ENCODE assay signal across 8 cellular contexts in genomic region chr12:124509676-124510300, GRCh38. TPM values are rescaled to one million over a fixed set of nuclear protein-coding genes. Genes with fewer than 3 reads are reported as not detected.
DNase-seq lines count a peak whose midpoint lies in the region; ATAC-seq and TF ChIP-seq lines count a peak whose summit lies in the region.

No MANE protein-coding gene starts in this region.

- no peak overlapping the region for H3K9ac ChIP-seq in neural progenitor cell

- H3K36me3 Mint-ChIP-seq in neural progenitor cell: peaks cover 4% of the 10 kb centered on the region
- no peaks in the 10 kb centered on the region for H3K36me3 Mint-ChIP-seq in activated T-cell treated with anti-CD3 and anti-CD28 coated beads, Interleukin-2, amount 50 U/mL, for 72 hours (ENCODE audit: insufficient read depth in 2 of 2)

- no peak overlapping the region for H3K4me3 Mint-ChIP-seq in neural progenitor cell
- H3K4me3 Mint-ChIP-seq in activated T-cell treated with anti-CD3 and anti-CD28 coated beads, Interleukin-2, amount 50 U/mL, for 72 hours: no peak overlapping the region

- no peak for ATAC-seq in activated T-cell treated with anti-CD3 and anti-CD28 coated beads, Interleukin-2, amount 50 U/mL, for 72 hours (replicated peaks in 1 of 2)

- H3K4me1 Mint-ChIP-seq in neural progenitor cell: peaks cover 80% of the 10 kb centered on the region
- peaks cover 26% of the 10 kb centered on the region for H3K4me1 Mint-ChIP-seq in activated T-cell treated with anti-CD3 and anti-CD28 coated beads, Interleukin-2, amount 50 U/mL, for 72 hours (ENCODE audit: low read depth)

- no peaks in the 10 kb centered on the region for H3K9me3 ChIP-seq in BE2C
- H3K9me3 ChIP-seq in neural progenitor cell (ENCODE audit: low read depth): no peaks in the 10 kb centered on the region

- H3K4me1 ChIP-seq in BE2C (peaks cover 43% of the 10 kb centered on the region), neural progenitor cell (peaks cover 66% of the 10 kb centered on the region)

- H3K27me3 ChIP-seq in BE2C (no peaks in the 10 kb centered on the region), neural progenitor cell (no peaks in the 10 kb centered on the region)

- H3K4me2 ChIP-seq in neural progenitor cell: peak overlapping the region; percentile 35

- H3K9me3 Mint-ChIP-seq in neural progenitor cell: no peaks in the 10 kb centered on the region
- no peaks in the 10 kb centered on the region for H3K9me3 Mint-ChIP-seq in activated T-cell treated with anti-CD3 and anti-CD28 coated beads, Interleukin-2, amount 50 U/mL, for 72 hours

- peaks cover 13% of the 10 kb centered on the region for H3K27me3 Mint-ChIP-seq in neural progenitor cell (ENCODE audit: insufficient read depth, low read depth)
- no peaks in the 10 kb centered on the region for H3K27me3 Mint-ChIP-seq in activated T-cell treated with anti-CD3 and anti-CD28 coated beads, Interleukin-2, amount 50 U/mL, for 72 hours (ENCODE audit: low read depth)

- peak overlapping the region; percentile 62 for H3K27ac Mint-ChIP-seq in neural progenitor cell
- no peak overlapping the region for H3K27ac Mint-ChIP-seq in activated T-cell treated with anti-CD3 and anti-CD28 coated beads, Interleukin-2, amount 50 U/mL, for 72 hours

- H3F3A ChIP-seq in neural progenitor cell (ENCODE audit: low read depth): peaks cover 51% of the 10 kb centered on the region

- peaks cover 96% of the 10 kb centered on the region for H3K79me2 ChIP-seq in neural progenitor cell (ENCODE audit: low read depth)

- peaks cover 6% of the 10 kb centered on the region for H3K36me3 ChIP-seq in BE2C
- no peaks in the 10 kb centered on the region for H3K36me3 ChIP-seq in neural progenitor cell

- H3K27ac ChIP-seq in neural progenitor cell: peak overlapping the region; percentile 82

- peak; percentile 66 for DNase-seq in BE2C
- DNase-seq in OCI-M1 (lab: John Stamatoyannopoulos, UW): peak; percentile 88
- DNase-seq in fibroblast of gingiva (ENCODE audit: low read depth): peak; percentile 73
- DNase-seq in neural progenitor cell (ENCODE audit: low spot score): peak; percentile 58
- no peak for DNase-seq in DMS79 (lab: John Stamatoyannopoulos, UW)
- no peak for DNase-seq in germinal center (ENCODE audit: low spot score)
- DNase-seq in activated T-cell treated with anti-CD3 and anti-CD28 coated beads, Interleukin-2, amount 50 U/mL, for 72 hours: no peak
- DNase-seq in activated CD4-positive, CD25-positive, alpha-beta regulatory T cell (lab: John Stamatoyannopoulos, UW): no peak

- peaks cover 85% of the 10 kb centered on the region for H4K20me1 ChIP-seq in neural progenitor cell (ENCODE audit: low read depth)

- H3K4me3 ChIP-seq in BE2C (ENCODE audit: low read depth, low read length) (no peak overlapping the region), neural progenitor cell (no peak overlapping the region)

- no peak overlapping the region for H2AFZ ChIP-seq in neural progenitor cell (replicated peaks)

- no peak for TF ChIP-seq CTCF in BE2C (IDR thresholded peaks at IDR 0.05; ENCODE audit: low read depth, low read length)
- no peak for TF ChIP-seq CTCF in neural progenitor cell (IDR thresholded peaks at IDR 0.05)

RNA-seq across cellular contexts. Expression of gene NCOR2, which starts 57.6 kb away (rescaled TPM):
- 138 TPM for polyA plus RNA-seq in BE2C (2012; ENCODE audit: insufficient read depth, insufficient read length, low read depth)
- 14.3 and 18.0 TPM in 2 replicates for total RNA-seq in neural progenitor cell (ENCODE audit: low replicate concordance)
- 100 to 1,000 TPM; 125 to 142 TPM for total RNA-seq in activated T-cell treated with anti-CD3 and anti-CD28 coated beads, Interleukin-2, amount 50 U/mL, for 72 hours

Comparison
In these comparisons a context has a peak if more than half of its experiments do, and no peak if none do; other contexts are left out.
1. DNase-seq: peak in BE2C (single experiment), OCI-M1 (single experiment), fibroblast of gingiva (single experiment) and neural progenitor cell (single experiment); none in DMS79 (single experiment), germinal center (single experiment), activated T-cell treated with anti-CD3 and anti-CD28 coated beads, Interleukin-2, amount 50 U/mL, for 72 hours (0 of 2) and activated CD4-positive, CD25-positive, alpha-beta regulatory T cell (0 of 4).